ENCODE assay signal across 17 cellular contexts in the genomic region with DNA sequence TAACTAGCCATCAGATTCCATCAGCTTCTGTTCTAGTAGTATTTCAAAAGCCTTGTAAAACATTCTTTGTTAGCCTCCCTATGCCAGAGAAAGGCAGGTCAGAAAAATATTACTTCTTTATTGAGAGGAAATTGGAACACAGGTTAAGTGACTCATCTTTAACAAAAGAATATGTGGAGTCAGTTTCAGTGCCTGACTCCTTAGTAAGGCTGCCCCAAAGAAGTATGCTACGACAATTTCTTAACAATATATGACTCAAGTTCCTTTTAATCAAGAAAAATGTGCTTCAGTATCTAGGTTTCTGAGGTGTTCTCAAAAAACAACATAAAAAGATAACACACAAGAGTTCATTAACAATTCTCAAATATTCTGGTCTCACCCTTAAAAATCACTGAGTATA.
"Had no signal": no experiment of that assay in that cellular context is flagged by ENCODE, and none has a peak within 500 bp of the region (broad histone marks: within the 10 kb centered on the region; RNA-seq: fewer than 3 reads in every experiment).

No MANE protein-coding gene starts in this region.

- DNase-seq: activated CD4-positive, alpha-beta T cell treated with anti-CD3 and anti-CD28 coated beads for 1 hour; activated gamma-delta T cell treated with Interleukin-2 at 50 U/mL for 16 hours; activated T-cell treated with anti-CD3 and anti-CD28 coated beads, Interleukin-2, amount 50 U/mL, for 1 hour; colonic mucosa; endodermal cell; glutamatergic neuron; immature natural killer cell; kidney glomerular epithelial cell; left ventricle myocardium inferior; natural killer cell; spleen; stimulated activated CD4-positive, alpha-beta T cell treated with anti-CD3 and anti-CD28 coated beads, Interleukin-4, amount 100 ng/mL, for 1 hour; stimulated activated naive CD4-positive, alpha-beta T cell; testis had no signal

- H3K4me1 ChIP-seq: ascending aorta, colonic mucosa, spleen, testis had no signal

- H3K9me3 ChIP-seq: ascending aorta, colonic mucosa, left ventricle myocardium inferior, right atrium auricular region, spleen, testis had no signal

- H3K27me3 ChIP-seq: ascending aorta, colonic mucosa, hepatocyte, right atrium auricular region, spleen, testis had no signal

- H2AFZ ChIP-seq: hepatocyte had no signal

- H3K4me2 ChIP-seq: hepatocyte had no signal

- H3K27ac ChIP-seq: ascending aorta, colonic mucosa, hepatocyte, left ventricle myocardium inferior, right atrium auricular region, spleen, testis had no signal

- H3K4me3 ChIP-seq: ascending aorta, colonic mucosa, hepatocyte, left ventricle myocardium inferior, right atrium auricular region, spleen, testis had no signal

- ATAC-seq: natural killer cell had no signal
